Comparison of ENCODE assay signal across 9 cellular contexts in the genomic region with DNA sequence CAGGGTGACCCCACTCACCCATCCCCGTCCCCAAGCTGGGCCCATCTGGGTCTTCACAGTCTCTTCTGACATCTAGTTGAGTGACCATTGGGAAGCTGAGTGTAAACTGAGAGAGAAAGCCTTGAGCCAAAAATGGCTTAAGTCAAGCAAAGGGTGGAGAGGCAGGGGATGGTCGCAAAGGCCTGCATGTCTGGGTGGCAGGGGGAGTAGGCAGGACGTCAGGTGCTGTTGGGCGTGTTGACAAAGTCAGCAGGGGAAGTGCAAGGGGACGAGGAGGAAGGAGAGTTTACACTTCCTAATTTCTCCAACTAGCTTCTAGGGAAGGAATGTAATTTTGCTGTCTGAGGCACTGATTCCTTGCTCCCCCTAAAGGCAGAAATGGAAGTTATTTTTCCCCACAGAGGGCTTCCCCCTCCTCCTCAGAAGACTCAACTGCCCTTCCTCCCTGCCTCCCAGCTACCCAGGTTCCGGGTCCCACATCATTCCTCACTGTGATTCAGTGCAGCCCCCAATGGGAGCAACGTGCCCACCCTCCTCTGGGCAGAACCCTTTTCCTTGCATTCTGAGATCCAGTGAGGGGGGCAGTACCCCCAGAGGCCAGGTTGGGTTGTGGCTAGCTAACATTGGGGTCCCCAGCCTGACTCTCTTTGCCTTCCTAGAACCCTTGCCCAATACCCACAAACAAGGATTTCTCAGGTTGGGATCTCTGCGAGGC. TPM values are rescaled to one million over a fixed set of nuclear protein-coding genes. Genes with fewer than 3 reads are reported as not detected.
A peak's percentile ranks its signal among the peaks of the same experiment; 100 is the strongest.
DNase-seq lines count a peak whose midpoint lies in the region; ATAC-seq, FAIRE-seq and TF ChIP-seq lines count a peak whose summit lies in the region.
"Had no signal": no experiment of that assay in that cellular context is flagged by ENCODE, and none has a peak within 500 bp of the region (broad histone marks: within the 10 kb centered on the region; RNA-seq: fewer than 3 reads in every experiment).

No MANE protein-coding gene starts in this region.

- H3K4me3 Mint-ChIP-seq in activated T-helper 2 cell treated with anti-CD3 and anti-CD28 coated beads, Interferon-gamma antibody, Interleukin-2, Interleukin-4, amounts not matched to agents 10 μg/mL and 5 μg/mL and 100 μg/mL, durations not matched to agents 14 hours and 24 hours and 36 hours (ENCODE audit: low read depth) = no peak overlapping the region

- CTCF ChIA-PET in A673 (lab: Charles Lee) = interaction anchor here (0.6 to 1.3 kb wide), 2 partner anchors 8 to 86 kb away, joined by 3 to 7 read pairs; no protein-coding TSS in a partner anchor
- CTCF ChIA-PET in HCT116 (lab: Charles Lee) = interaction anchor here (0.7 to 4.5 kb wide), 12 partner anchors 7 to 141 kb away, joined by 3 to 58 read pairs (median 4); no protein-coding TSS in a partner anchor

- H3K9ac ChIP-seq in HCT116 (ENCODE audit: low read length) (no peak overlapping the region), adipocyte (ENCODE audit: low read length) (no peak overlapping the region), keratinocyte (ENCODE audit: control insufficient read depth, extremely low read depth, insufficient read depth, low read length) (no peak overlapping the region)

- H3K36me3 ChIP-seq in A673 (ENCODE audit: insufficient read depth, low read length, poor library complexity, severe bottlenecking) = no peaks in the 10 kb centered on the region
- no peaks in the 10 kb centered on the region for H3K36me3 ChIP-seq in HCT116 (ENCODE audit: control insufficient read depth in 1 of 2, insufficient read depth in 2 of 2, low read length in 2 of 2)
- no peaks in the 10 kb centered on the region for H3K36me3 ChIP-seq in adipocyte (ENCODE audit: control insufficient read depth, insufficient read depth, low read length, severe bottlenecking)
- H3K36me3 ChIP-seq in keratinocyte (ENCODE audit: control insufficient read depth in 2 of 2, extremely low read depth in 1 of 2, insufficient read depth in 2 of 2, low read length in 2 of 2) = no peaks in the 10 kb centered on the region

- RAD21 ChIA-PET in HCT116 (lab: Charles Lee; ENCODE audit: low non-redundant PET in 1 of 2, low total read pairs in 2 of 2, uncharacterized antibody in 2 of 2, unreplicated experiment in 2 of 2) = interaction anchor here (0.6 to 1.7 kb wide), 3 partner anchors 8 to 89 kb away, joined by 3 to 9 read pairs (median 3); no protein-coding TSS in a partner anchor

- H3K9me3 Mint-ChIP-seq in activated T-helper 2 cell treated with anti-CD3 and anti-CD28 coated beads, Interferon-gamma antibody, Interleukin-2, Interleukin-4, amounts not matched to agents 10 μg/mL and 5 μg/mL and 100 μg/mL, durations not matched to agents 14 hours and 24 hours and 36 hours = no peaks in the 10 kb centered on the region

- no peak overlapping the region for H3K27ac ChIP-seq in A673 (ENCODE audit: low read depth, low read length, poor library complexity, severe bottlenecking)
- H3K27ac ChIP-seq in HCT116 (ENCODE audit: low read depth, low read length) = no peak overlapping the region
- no peak overlapping the region for H3K27ac ChIP-seq in keratinocyte (ENCODE audit: control insufficient read depth, insufficient read depth, low read length)

- H3K4me2 ChIP-seq in HCT116 (ENCODE audit: low read length) (peak overlapping the region; percentile 95), keratinocyte (ENCODE audit: control insufficient read depth, extremely low read depth, insufficient read depth, low read depth, low read length) (no peak overlapping the region)

- H3K9me1 ChIP-seq in keratinocyte (ENCODE audit: control insufficient read depth, extremely low read depth, insufficient read depth, low read length) = no peaks in the 10 kb centered on the region

- H2AFZ ChIP-seq in HCT116 (ENCODE audit: low read depth, low read length, poor library complexity, severe bottlenecking) (no peak overlapping the region), keratinocyte (ENCODE audit: control insufficient read depth, low read length) (no peak overlapping the region)

- H3K36me3 Mint-ChIP-seq in activated T-helper 2 cell treated with anti-CD3 and anti-CD28 coated beads, Interferon-gamma antibody, Interleukin-2, Interleukin-4, amounts not matched to agents 10 μg/mL and 5 μg/mL and 100 μg/mL, durations not matched to agents 14 hours and 24 hours and 36 hours (ENCODE audit: low read depth) = no peaks in the 10 kb centered on the region

- no peak overlapping the region for H3K27ac Mint-ChIP-seq in activated T-helper 2 cell treated with anti-CD3 and anti-CD28 coated beads, Interferon-gamma antibody, Interleukin-2, Interleukin-4, amounts not matched to agents 10 μg/mL and 5 μg/mL and 100 μg/mL, durations not matched to agents 14 hours and 24 hours and 36 hours

- peak; percentile 9 for FAIRE-seq in keratinocyte (lab: Jason Lieb, UNC)

- H3K4me1 ChIP-seq in A673 (ENCODE audit: insufficient read depth, low read length, poor library complexity, severe bottlenecking) (peaks cover 15% of the 10 kb centered on the region), HCT116 (ENCODE audit: control insufficient read depth in 1 of 2, insufficient read depth in 2 of 2, low read length in 2 of 2) (peaks cover 25 to 58% of the 10 kb centered on the region in 2 experiments; a peak in 3 of 4 replicates), adipocyte (ENCODE audit: control insufficient read depth, insufficient read depth, low read length) (peaks cover 34% of the 10 kb centered on the region), keratinocyte (ENCODE audit: control insufficient read depth, extremely low read depth, insufficient read depth, low read length) (peaks cover 5% of the 10 kb centered on the region)

- H3K27me3 ChIP-seq in A673 (replicated peaks; ENCODE audit: insufficient read depth, low read depth, low read length, poor library complexity) (peaks cover 23% of the 10 kb centered on the region), HCT116 (ENCODE audit: insufficient read depth, low read length) (peaks cover 7% of the 10 kb centered on the region; the same call in 1 of the 2 replicates), adipocyte (replicated peaks; ENCODE audit: control insufficient read depth, insufficient read depth, low read length) (peaks cover 31% of the 10 kb centered on the region), keratinocyte (ENCODE audit: control insufficient read depth, extremely low read depth, insufficient read depth, low read length) (peaks cover 64% of the 10 kb centered on the region)

- intact Hi-C loops in A673 (cut with micrococcal nuclease; ENCODE audit: unreplicated experiment) = no loop called here
- intact Hi-C loops in HCT116 (cut with micrococcal nuclease) = no loop called here
- intact Hi-C loops in activated T-helper 2 cell treated with anti-CD3 and anti-CD28 coated beads, Interferon-gamma antibody, Interleukin-2, Interleukin-4, amounts not matched to agents 10 μg/mL and 5 μg/mL and 100 μg/mL, durations not matched to agents 14 hours and 24 hours and 36 hours (cut with micrococcal nuclease) = no loop called here

- peaks cover 46% of the 10 kb centered on the region for H3K27me3 Mint-ChIP-seq in activated T-helper 2 cell treated with anti-CD3 and anti-CD28 coated beads, Interferon-gamma antibody, Interleukin-2, Interleukin-4, amounts not matched to agents 10 μg/mL and 5 μg/mL and 100 μg/mL, durations not matched to agents 14 hours and 24 hours and 36 hours (ENCODE audit: low read depth)

- H3K9me3 ChIP-seq in A673 (ENCODE audit: low read depth, low read length, poor library complexity, severe bottlenecking) = no peaks in the 10 kb centered on the region
- no peaks in the 10 kb centered on the region for H3K9me3 ChIP-seq in HCT116 (ENCODE audit: control insufficient read depth in 1 of 2, insufficient read depth in 1 of 2, low read depth in 1 of 2, low read length in 2 of 2)
- H3K9me3 ChIP-seq in adipocyte (ENCODE audit: control insufficient read depth, low read length) = no peaks in the 10 kb centered on the region
- no peaks in the 10 kb centered on the region for H3K9me3 ChIP-seq in keratinocyte (ENCODE audit: control insufficient read depth, low read depth, low read length)

- POLR2A ChIA-PET in A673 (lab: Charles Lee; ENCODE audit: low non-redundant PET) (no interaction called here), HCT116 (lab: Charles Lee) (interaction anchor here (0.7 kb wide), 1 partner anchor 29 kb away, joined by 3 read pairs; no protein-coding TSS in a partner anchor)

- H3K9me2 ChIP-seq in HCT116 (ENCODE audit: insufficient read depth) = no peaks in the 10 kb centered on the region

- dilution Hi-C loops in keratinocyte (cut with MboI; ENCODE audit: extremely low pct_ligation_motif_present, low sequenced_read_pairs) = no loop called here

- ATAC-seq in HCT116 (peak; percentile 41; the same call in 1 of the 2 replicates), HG03520 (IDR thresholded peaks at IDR 0.05; ENCODE audit: unreplicated experiment) (no peak)

- peak; percentile 42 for DNase-seq in A673 (ENCODE audit: low spot score)
- no peak for DNase-seq in HCT116 (ENCODE audit: low read depth, low spot score)
- peak; percentile 63 for DNase-seq in adipocyte (ENCODE audit: low read depth)
- DNase-seq in keratinocyte (ENCODE audit: low read depth, low spot score) = no peak
- DNase-seq in NCI-H1092 treated with DMSO at 0.1 percent for 48 hours (lab: John Stamatoyannopoulos, UW) = no peak
- no peak for DNase-seq in activated T-helper 2 cell treated with anti-CD3 and anti-CD28 coated beads, Interferon-gamma antibody, Interleukin-2, Interleukin-4, amounts not matched to agents 10 μg/mL and 5 μg/mL and 100 μg/mL, durations not matched to agents 14 hours and 24 hours and 36 hours (ENCODE audit: low spot score)
- DNase-seq in middle frontal gyrus (ENCODE audit: extremely low spot score, low spot score) = no peak
- DNase-seq: NK-92 treated with Interleukin-12 subunit alpha and Interleukin-12 subunit beta, amount 100 ng/mL, for 24 hours had no signal

- H3K79me2 ChIP-seq in HCT116 (ENCODE audit: insufficient read depth, low read length) (no peaks in the 10 kb centered on the region), keratinocyte (ENCODE audit: control insufficient read depth, insufficient read depth, low read length) (no peaks in the 10 kb centered on the region)

- TF ChIP-seq CTCF in A673 (conservative IDR thresholded peaks at IDR 0.05; ENCODE audit: low read depth, low read length) = peak; percentile 53
- TF ChIP-seq CTCF in HCT116 (IDR thresholded peaks at IDR 0.05 in 2 of 3, conservative IDR thresholded peaks at IDR 0.05 in 1 of 3; ENCODE audit: borderline replicate concordance in 1 of 3, insufficient read depth in 1 of 3, low read depth in 2 of 3, low read length in 2 of 3) = peak in 2 of 3 experiments; percentile 52 to 55; a peak in 5 of 6 replicates
- TF ChIP-seq CTCF in keratinocyte (optimal IDR thresholded peaks at IDR 0.05 in 1 of 3, IDR thresholded peaks at IDR 0.05 in 1 of 3, conservative IDR thresholded peaks at IDR 0.05 in 1 of 3; ENCODE audit: extremely low read depth in 1 of 3, insufficient read depth in 2 of 3, low read length in 3 of 3) = peak; percentile 42 to 52 (median 49)

- peaks cover 8% of the 10 kb centered on the region for H3K4me1 Mint-ChIP-seq in activated T-helper 2 cell treated with anti-CD3 and anti-CD28 coated beads, Interferon-gamma antibody, Interleukin-2, Interleukin-4, amounts not matched to agents 10 μg/mL and 5 μg/mL and 100 μg/mL, durations not matched to agents 14 hours and 24 hours and 36 hours (ENCODE audit: low read depth)

- H4K20me1 ChIP-seq in HCT116 (ENCODE audit: insufficient read depth) = no peaks in the 10 kb centered on the region
- H4K20me1 ChIP-seq in keratinocyte (ENCODE audit: control insufficient read depth, extremely low read depth, insufficient read depth, low read length) = no peaks in the 10 kb centered on the region

- H3K4me3 ChIP-seq in A673 (ENCODE audit: low read depth, low read length, poor library complexity, severe bottlenecking) (no peak overlapping the region), HCT116 (replicated peaks in 1 of 2; ENCODE audit: low read depth in 1 of 2, low read length in 2 of 2) (no peak overlapping the region), adipocyte (ENCODE audit: low read length) (no peak overlapping the region), keratinocyte (ENCODE audit: control insufficient read depth in 2 of 3, extremely low read depth in 1 of 3, insufficient read depth in 2 of 3, low read depth in 1 of 3, low read length in 3 of 3) (no peak overlapping the region)

- TF ChIP-seq POLR2A in HCT116 (IDR thresholded peaks at IDR 0.05; ENCODE audit: borderline replicate concordance, extremely low read depth, insufficient read depth, insufficient read length) = no peak

- no TSS peak for BruUV-seq in A673 (replicated peaks; lab: Mats Ljungman, UMichigan)
- BruUV-seq in HCT116 (replicated peaks; lab: Mats Ljungman, UMichigan) = no TSS peak

- no peak for TF ChIP-seq RAD21 in HCT116 (IDR thresholded peaks at IDR 0.05; ENCODE audit: low read depth)

RNA-seq across cellular contexts. Expression of gene ADORA1, which starts 1.2 kb away (rescaled TPM):
- total RNA-seq in A673 (2021) (0.74 and 1.2 TPM in 2 replicates), HCT116 (2021; ENCODE audit: unreplicated experiment) (2.8 TPM)
- polyA plus RNA-seq in HCT116 (2012) = 1.2 and 1.9 TPM in 2 replicates
- 0.07 to 0.10 TPM (median 0.09 TPM) in 3 replicates for polyA plus RNA-seq in keratinocyte
- polyA plus RNA-seq in keratinocyte (2011; ENCODE audit: low read depth) = 0.31 TPM
- polyA plus RNA-seq in keratinocyte (2011; cell fraction: cytosol; rRNA removed) = 0.06 TPM in 1 of 2 replicates, not detected in the other
- polyA plus RNA-seq in keratinocyte (2011; cell fraction: nucleus; rRNA removed) = 0.11 and 0.17 TPM in 2 replicates
- polyA plus RNA-seq in keratinocyte (2012; ENCODE audit: low replicate concordance) = 0.28 TPM in 1 of 2 replicates, not detected in the other
- not detected in 3 replicates for polyA minus RNA-seq in keratinocyte
- not detected for polyA minus RNA-seq in keratinocyte (2011; cell fraction: cytosol; rRNA and poly(A)+ RNA removed)
- 0.39 TPM in 1 of 2 replicates, not detected in the other for polyA minus RNA-seq in keratinocyte (2011; cell fraction: nucleus; rRNA and poly(A)+ RNA removed)
- not detected in 2 replicates for total RNA-seq in activated T-helper 2 cell treated with anti-CD3 and anti-CD28 coated beads, Interferon-gamma antibody, Interleukin-2, Interleukin-4, amounts not matched to agents 10 μg/mL and 5 μg/mL and 100 μg/mL, durations not matched to agents 14 hours and 24 hours and 36 hours

RNA-seq across cellular contexts. Expression of gene MYOG, which starts 40.5 kb away (rescaled TPM):
- total RNA-seq in A673 (2021) (not detected in 2 replicates), HCT116 (2021; ENCODE audit: unreplicated experiment) (not detected)
- not detected in 2 replicates for polyA plus RNA-seq in HCT116 (2012)
- polyA plus RNA-seq in keratinocyte = not detected in 3 replicates
- not detected for polyA plus RNA-seq in keratinocyte (2011; ENCODE audit: low read depth)
- polyA plus RNA-seq in keratinocyte (2011; cell fraction: cytosol; rRNA removed) = not detected in 2 replicates
- polyA plus RNA-seq in keratinocyte (2011; cell fraction: nucleus; rRNA removed) = not detected in 2 replicates
- 0.07 TPM in 1 of 2 replicates, not detected in the other for polyA plus RNA-seq in keratinocyte (2012; ENCODE audit: low replicate concordance)
- polyA minus RNA-seq in keratinocyte = not detected in 3 replicates
- not detected for polyA minus RNA-seq in keratinocyte (2011; cell fraction: cytosol; rRNA and poly(A)+ RNA removed)
- not detected in 2 replicates for polyA minus RNA-seq in keratinocyte (2011; cell fraction: nucleus; rRNA and poly(A)+ RNA removed)
- not detected in 2 replicates for total RNA-seq in activated T-helper 2 cell treated with anti-CD3 and anti-CD28 coated beads, Interferon-gamma antibody, Interleukin-2, Interleukin-4, amounts not matched to agents 10 μg/mL and 5 μg/mL and 100 μg/mL, durations not matched to agents 14 hours and 24 hours and 36 hours

RNA-seq across cellular contexts. Expression of gene MYBPH, which starts 49.3 kb away (rescaled TPM):
- not detected in 2 replicates for total RNA-seq in A673 (2021)
- 0.22 TPM for total RNA-seq in HCT116 (2021; ENCODE audit: unreplicated experiment)
- 0.06 and 0.16 TPM in 2 replicates for polyA plus RNA-seq in HCT116 (2012)
- polyA plus RNA-seq in keratinocyte = not detected in 3 replicates
- polyA plus RNA-seq in keratinocyte (2011; ENCODE audit: low read depth) = not detected
- polyA plus RNA-seq in keratinocyte (2011; cell fraction: cytosol; rRNA removed) = not detected in 2 replicates
- not detected in 2 replicates for polyA plus RNA-seq in keratinocyte (2011; cell fraction: nucleus; rRNA removed)
- polyA plus RNA-seq in keratinocyte (2012; ENCODE audit: low replicate concordance) = 0.06 TPM in 1 of 2 replicates, not detected in the other
- 0.85 TPM in 1 of 3 replicates, not detected in the others for polyA minus RNA-seq in keratinocyte
- polyA minus RNA-seq in keratinocyte (2011; cell fraction: cytosol; rRNA and poly(A)+ RNA removed) = not detected
- polyA minus RNA-seq in keratinocyte (2011; cell fraction: nucleus; rRNA and poly(A)+ RNA removed) = not detected in 2 replicates
- total RNA-seq in activated T-helper 2 cell treated with anti-CD3 and anti-CD28 coated beads, Interferon-gamma antibody, Interleukin-2, Interleukin-4, amounts not matched to agents 10 μg/mL and 5 μg/mL and 100 μg/mL, durations not matched to agents 14 hours and 24 hours and 36 hours = not detected in 2 replicates

Comparison
In these comparisons a context has a peak if more than half of its experiments do, and no peak if none do; other contexts are left out.
1. DNase-seq: peak in A673 (single experiment) and adipocyte (single experiment); none in HCT116 (single experiment), keratinocyte (single experiment), NCI-H1092 treated with DMSO at 0.1 percent for 48 hours (single experiment), activated T-helper 2 cell treated with anti-CD3 and anti-CD28 coated beads, Interferon-gamma antibody, Interleukin-2, Interleukin-4, amounts not matched to agents 10 μg/mL and 5 μg/mL and 100 μg/mL, durations not matched to agents 14 hours and 24 hours and 36 hours (single experiment) and middle frontal gyrus (single experiment).
2. Peak in every context shown above with its lines, with median percentiles within 50 percentile points of each other: CTCF ChIP-seq.